In genomic region chr2:48195168-48195567, GRCh38 we compare ENCODE assay signal across 18 cellular contexts.
DNase-seq lines count a peak whose midpoint lies in the region; ATAC-seq and TF ChIP-seq lines count a peak whose summit lies in the region.
"Had no signal": no experiment of that assay in that cellular context is flagged by ENCODE, and none has a peak within 500 bp of the region (broad histone marks: within the 10 kb centered on the region; RNA-seq: fewer than 3 reads in every experiment).

No MANE protein-coding gene starts in this region.

- 0 out of 2 replicates have a peak, but pooled peaks cover 4% of the 10 kb centered on the region for H3K9me1 ChIP-seq in IMR-90 (ENCODE audit: insufficient read depth, low read length)

- H3K4me1 ChIP-seq in IMR-90 (ENCODE audit: control insufficient read depth, insufficient read depth, low read length) (peaks cover 2% of the 10 kb centered on the region), neuronal stem cell (ENCODE audit: control insufficient read depth in 2 of 2, insufficient read depth in 1 of 2, low read depth in 1 of 2, low read length in 2 of 2) (peaks cover 8 to 18% of the 10 kb centered on the region in 2 donors)

- TF ChIP-seq CTCF in IMR-90 (conservative IDR thresholded peaks at IDR 0.05; ENCODE audit: low read depth, low read length) (no peak), choroid plexus epithelial cell (conservative IDR thresholded peaks at IDR 0.05; ENCODE audit: low read depth, low read length) (no peak)

- H3K23ac ChIP-seq in IMR-90 (ENCODE audit: low read depth, low read length) (no peak overlapping the region), neuronal stem cell (ENCODE audit: low read depth, low read length, poor library complexity) (no peak overlapping the region)

- in situ Hi-C loops in IMR-90 (cut with MboI; ENCODE audit: low sequenced_read_pairs), result no loop called here

- POLR2A ChIA-PET in IMR-90 (lab: Charles Lee; ENCODE audit: unreplicated experiment), result no interaction called here

- H4K91ac ChIP-seq in IMR-90 (ENCODE audit: insufficient read depth, low read depth, low read length) (no peak overlapping the region), neuronal stem cell (ENCODE audit: low read depth, low read length, poor library complexity) (no peak overlapping the region)

- BruUV-seq in IMR-90 (replicated peaks; lab: Mats Ljungman, UMichigan), result no TSS peak

- H3K27me3 ChIP-seq in IMR-90 (ENCODE audit: control insufficient read depth, insufficient read depth, low read length), result peaks cover 2% of the 10 kb centered on the region; the same call in 1 of the 2 replicates
- no peaks in the 10 kb centered on the region for H3K27me3 ChIP-seq in neuronal stem cell (ENCODE audit: control insufficient read depth in 3 of 3, insufficient read depth in 3 of 3, low read depth in 1 of 3, low read length in 3 of 3)
- H3K27me3 ChIP-seq: SJCRH30 had no signal

- H3K56ac ChIP-seq in IMR-90 (ENCODE audit: extremely low read depth, insufficient read depth, low read length), result no peak overlapping the region

- no peak for TF ChIP-seq POLR2A in IMR-90 (IDR thresholded peaks at IDR 0.05; ENCODE audit: low read depth, low read length)

- no peak overlapping the region for H2AK9ac ChIP-seq in IMR-90 (replicated peaks; ENCODE audit: low read depth, low read length, poor library complexity)

- no peak overlapping the region for H2BK12ac ChIP-seq in neuronal stem cell (ENCODE audit: low read length)

- H3K79me1 ChIP-seq in IMR-90 (ENCODE audit: low read depth in 1 of 2, low read length in 2 of 2) (no peaks in the 10 kb centered on the region), neuronal stem cell (ENCODE audit: low read depth, low read length) (no peaks in the 10 kb centered on the region)

- H2AFZ ChIP-seq in IMR-90 (replicated peaks; ENCODE audit: low read length, poor library complexity), result peak overlapping the region; percentile 71
- H2AFZ ChIP-seq in neuronal stem cell (ENCODE audit: low read length), result no peak overlapping the region
- H2AFZ ChIP-seq: GM23248 had no signal

- no peak overlapping the region for H2BK20ac ChIP-seq in IMR-90 (ENCODE audit: low read depth, low read length)

- CTCF ChIA-PET in IMR-90 (lab: Yijun Ruan, JAX), result no interaction called here

- H3K14ac ChIP-seq in IMR-90 (replicated peaks; ENCODE audit: low read depth, low read length), result no peak overlapping the region
- no peak overlapping the region for H3K14ac ChIP-seq in neuronal stem cell (ENCODE audit: low read length)

- 18% methylated on average over 1 of the region's 3 CpGs; no CpG with 5 or more reads in 1 of the 2 experiments for WGBS in IMR-90 (ENCODE audit: extremely low coverage in 2 of 2, insufficient read length in 1 of 2), 2 experiments
- WGBS in neuronal stem cell (ENCODE audit: extremely low coverage in 2 of 2, insufficient read length in 2 of 2, insufficient replicate concordance in 1 of 2), 2 donors, result no CpG with 5 or more reads among the region's 3 CpGs

- H4K8ac ChIP-seq in IMR-90 (ENCODE audit: low read depth in 2 of 2, low read length in 2 of 2) (no peak overlapping the region), neuronal stem cell (ENCODE audit: low read depth, low read length) (no peak overlapping the region)

- H2AK5ac ChIP-seq in IMR-90 (ENCODE audit: low read depth, low read length) (no peak overlapping the region), neuronal stem cell (ENCODE audit: low read depth, low read length) (no peak overlapping the region)

- no peak overlapping the region for H3K4me2 ChIP-seq in IMR-90 (ENCODE audit: low read depth, low read length)
- no peak overlapping the region for H3K4me2 ChIP-seq in neuronal stem cell (ENCODE audit: insufficient read depth, low read length, poor library complexity, severe bottlenecking)

- H3K18ac ChIP-seq in IMR-90 (ENCODE audit: low read depth, low read length) (no peak overlapping the region), neuronal stem cell (ENCODE audit: low read length) (no peak overlapping the region)

- no peak overlapping the region for H3K4me3 ChIP-seq in IMR-90 (ENCODE audit: insufficient read depth, low read depth, low read length)
- H3K4me3 ChIP-seq in choroid plexus epithelial cell (ENCODE audit: low read depth, low read length), result no peak overlapping the region
- H3K4me3 ChIP-seq in neuronal stem cell (ENCODE audit: low read length in 2 of 2), result no peak overlapping the region
- H3K4me3 ChIP-seq: GM23248, SJCRH30 had no signal

- H2BK5ac ChIP-seq in IMR-90 (ENCODE audit: low read depth, low read length, poor library complexity, severe bottlenecking) (no peak overlapping the region), neuronal stem cell (ENCODE audit: low read length) (no peak overlapping the region)

- TF ChIP-seq RAD21 in IMR-90 (IDR thresholded peaks at IDR 0.05; ENCODE audit: low read length), result no peak

- DNase-seq in IMR-90, result no peak
- peak; percentile 28 for DNase-seq in NCI-H69 (lab: John Stamatoyannopoulos, UW)
- DNase-seq in choroid plexus epithelial cell (ENCODE audit: low read depth), result peak; percentile 20
- no peak for DNase-seq in neuronal stem cell (ENCODE audit: low spot score)
- no peak for DNase-seq in caudate nucleus (lab: John Stamatoyannopoulos, UW)
- DNase-seq in SIG-M5 (lab: John Stamatoyannopoulos, UW), result no peak
- DNase-seq: DMS153, GM23248, KG1, NCI-H1092, NCI-H146, NCI-H2227 treated with DMSO at 0.1 percent for 48 hours, NCI-H524 treated with DMSO at 0.1 percent for 48 hours, PC-3 had no signal

- intact Hi-C loops in IMR-90 (cut with micrococcal nuclease), result no loop called here

- no peak overlapping the region for H4K5ac ChIP-seq in IMR-90 (ENCODE audit: low read depth, low read length)

- no peaks in the 10 kb centered on the region for H3K9me3 ChIP-seq in IMR-90 (ENCODE audit: control insufficient read depth, insufficient read depth, low read length)
- no peaks in the 10 kb centered on the region for H3K9me3 ChIP-seq in neuronal stem cell (replicated peaks in 1 of 2; ENCODE audit: control insufficient read depth in 2 of 2, insufficient read depth in 1 of 2, low read depth in 1 of 2, low read length in 2 of 2)
- H3K9me3 ChIP-seq: SJCRH30 had no signal

- H3K36me3 ChIP-seq in IMR-90 (ENCODE audit: control insufficient read depth, insufficient read depth, low read length) (no peaks in the 10 kb centered on the region), neuronal stem cell (replicated peaks in 1 of 2; ENCODE audit: control insufficient read depth in 2 of 2, insufficient read depth in 2 of 2, low read length in 2 of 2) (no peaks in the 10 kb centered on the region)
- H3K36me3 ChIP-seq: SJCRH30 had no signal

- no peak for ATAC-seq in IMR-90 (ENCODE audit: low read depth)
- no peak for ATAC-seq in HG03025 (IDR thresholded peaks at IDR 0.05; ENCODE audit: low FRiP score, unreplicated experiment)
- ATAC-seq: HCT116, PC-3 had no signal

- no peak overlapping the region for H2BK120ac ChIP-seq in IMR-90 (ENCODE audit: low read depth, low read length)
- no peak overlapping the region for H2BK120ac ChIP-seq in neuronal stem cell (ENCODE audit: low read depth, low read length)

- no peak overlapping the region for H2BK15ac ChIP-seq in IMR-90 (ENCODE audit: low read depth, low read length)
- no peak overlapping the region for H2BK15ac ChIP-seq in neuronal stem cell (ENCODE audit: low read length)

- H3K4ac ChIP-seq in IMR-90 (ENCODE audit: low read depth, low read length) (no peak overlapping the region), neuronal stem cell (ENCODE audit: low read length) (no peak overlapping the region)

- dilution Hi-C loops in IMR-90 (cut with HindIII; ENCODE audit: low sequenced_read_pairs, unreplicated experiment), result no loop called here

- H3K9ac ChIP-seq in IMR-90 (ENCODE audit: low read depth, low read length) (no peak overlapping the region), neuronal stem cell (ENCODE audit: low read depth, low read length, poor library complexity) (peak overlapping the region; percentile 56)
- H3K9ac ChIP-seq: GM23248 had no signal

- H4K20me1 ChIP-seq in IMR-90 (ENCODE audit: insufficient read depth, low read length), result no peaks in the 10 kb centered on the region

- H3K27ac ChIP-seq in IMR-90 (ENCODE audit: insufficient read depth, low read length) (no peak overlapping the region), neuronal stem cell (replicated peaks; ENCODE audit: low read length) (no peak overlapping the region), caudate nucleus (ENCODE audit: low read depth, low read length) (no peak overlapping the region)
- H3K27ac ChIP-seq: GM23248, RWPE1 had no signal

TF ChIP-seq in IMR-90, 13 proteins besides CTCF, POLR2A, EP300 and RAD21:
- TF ChIP-seq USF2 (IDR thresholded peaks at IDR 0.05; ENCODE audit: low read depth, low read length) (no peak), ELK1 (IDR thresholded peaks at IDR 0.05; ENCODE audit: borderline replicate concordance, low read depth, low read length) (no peak), MAFK (IDR thresholded peaks at IDR 0.05; ENCODE audit: low read depth, low read length) (no peak), CEBPB (IDR thresholded peaks at IDR 0.05; ENCODE audit: low read depth, low read length) (no peak), SMC3 (IDR thresholded peaks at IDR 0.05; ENCODE audit: low read depth, low read length) (no peak), MXI1 (IDR thresholded peaks at IDR 0.05; ENCODE audit: borderline replicate concordance, low read depth, low read length) (no peak), RFX5 (IDR thresholded peaks at IDR 0.05; ENCODE audit: low read depth, low read length) (no peak), NFE2L2 (IDR thresholded peaks at IDR 0.05; ENCODE audit: low read depth, low read length) (no peak), CHD1 (IDR thresholded peaks at IDR 0.05; ENCODE audit: low read depth, low read length) (no peak), RCOR1 (IDR thresholded peaks at IDR 0.05; ENCODE audit: insufficient replicate concordance, low read length) (no peak)

Comparison
In these comparisons a context has a peak if more than half of its experiments do, and no peak if none do; other contexts are left out.
1. DNase-seq: peak in NCI-H69 (single experiment) and choroid plexus epithelial cell (single experiment); none in IMR-90 (single experiment), neuronal stem cell (single experiment), caudate nucleus (0 of 61) and SIG-M5 (single experiment).